Comparison of ENCODE assay signal across 8 cellular contexts in the genomic region with DNA sequence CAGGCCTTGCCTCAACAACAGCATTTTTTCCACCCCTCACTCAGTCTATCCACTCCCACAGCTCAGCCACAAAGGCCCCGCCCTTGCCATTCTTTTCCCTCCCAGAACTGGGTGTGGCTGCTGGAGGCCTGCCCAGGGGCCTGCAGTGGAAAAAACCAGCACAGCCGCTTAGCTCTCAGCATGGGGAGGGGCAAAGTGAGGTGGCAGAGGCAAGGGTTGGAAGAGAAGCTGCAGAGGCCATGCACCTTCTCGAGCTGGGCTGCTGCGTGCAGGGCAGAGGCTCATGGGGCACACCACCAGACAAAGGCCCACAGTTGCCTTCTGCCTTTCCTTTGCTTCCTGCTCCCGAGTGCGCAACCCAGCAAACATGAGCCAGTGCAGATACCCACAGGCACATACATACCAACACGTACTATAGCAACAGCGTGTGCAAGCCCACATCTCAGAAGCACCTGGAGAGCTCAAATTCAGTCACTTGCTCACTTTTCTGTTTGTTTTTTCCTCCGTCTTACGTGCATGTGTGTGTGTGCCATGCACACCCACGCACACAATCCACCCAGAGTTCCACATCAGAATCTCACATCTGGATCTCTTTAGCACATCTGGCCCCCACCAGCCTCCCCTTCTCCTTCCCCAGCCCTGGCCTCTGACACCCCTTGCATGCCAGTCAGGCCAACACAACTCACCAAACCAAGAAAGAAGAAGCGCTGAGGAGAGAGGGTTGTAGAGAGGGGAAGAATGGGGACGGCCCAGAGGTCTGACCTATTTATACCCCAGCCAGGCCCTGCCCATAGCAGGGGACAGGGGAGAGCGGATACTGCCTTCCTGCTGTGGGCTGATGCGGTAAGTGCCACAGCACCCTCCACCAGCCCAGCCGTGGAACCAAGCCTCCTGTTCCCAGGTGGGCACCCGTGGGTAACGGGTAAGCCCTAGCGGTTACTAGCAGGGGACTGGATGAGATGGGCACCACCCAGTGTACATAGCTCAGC. TPM values are rescaled to one million over a fixed set of nuclear protein-coding genes. Genes with fewer than 3 reads are reported as not detected.
A peak's percentile ranks its signal among the peaks of the same experiment; 100 is the strongest.
DNase-seq lines count a peak whose midpoint lies in the region; ATAC-seq and TF ChIP-seq lines count a peak whose summit lies in the region.

A gene (minus strand): TSS at position 740 of the 989 bp plus-strand sequence. CDS start 1,012 bp downstream, outside the sequence.

- H3K9me3 Mint-ChIP-seq in activated CD4-positive, alpha-beta T cell treated with anti-CD3 and anti-CD28 coated beads for 36 hours (ENCODE audit: low read depth): no peaks in the 10 kb centered on the region

- ATAC-seq in HG03060 (IDR thresholded peaks at IDR 0.05; ENCODE audit: low read depth, unreplicated experiment): peak; percentile 64
- ATAC-seq in activated CD4-positive, alpha-beta T cell treated with anti-CD3 and anti-CD28 coated beads for 36 hours: peak; percentile 83
- peak; percentile 92 for ATAC-seq in left lung
- no peak for ATAC-seq in HG03457 (IDR thresholded peaks at IDR 0.05; ENCODE audit: unreplicated experiment)

- peaks cover 24% of the 10 kb centered on the region for H3K36me3 Mint-ChIP-seq in activated CD4-positive, alpha-beta T cell treated with anti-CD3 and anti-CD28 coated beads for 36 hours (ENCODE audit: low read depth)

- peaks cover 28 to 100% of the 10 kb centered on the region in 2 donors for H3K4me1 ChIP-seq in left lung

- peak; percentile 94 for DNase-seq in Daoy (ENCODE audit: low read depth)
- peak; percentile 64 to 87 for DNase-seq in NCI-H524 (lab: John Stamatoyannopoulos, UW)
- peak; percentile 97 for DNase-seq in activated CD4-positive, alpha-beta T cell treated with anti-CD3 and anti-CD28 coated beads for 36 hours
- peak; percentile 96 to 97 for DNase-seq in left lung
- DNase-seq in stimulated activated CD4-positive, alpha-beta T cell treated with anti-CD3 and anti-CD28 coated beads, Interleukin-2, amount 100 ng/mL, for 4 hours (ENCODE audit: low read depth): peak; percentile 93

- CTCF ChIA-PET in activated CD4-positive, alpha-beta T cell treated with anti-CD3 and anti-CD28 coated beads for 36 hours (lab: Charles Lee): interaction anchor here (0.5 to 4.0 kb wide), 11 partner anchors 12 to 233 kb away, joined by 3 to 63 read pairs (median 4); a partner anchor contains a TSS

- H3K27ac ChIP-seq in cingulate gyrus (ENCODE audit: low read depth, low read length): peak within 1 kb of the TSS; percentile 3
- H3K27ac ChIP-seq in left lung: peak within 1 kb of the TSS; percentile 88 to 95

- H3K27ac Mint-ChIP-seq in activated CD4-positive, alpha-beta T cell treated with anti-CD3 and anti-CD28 coated beads for 36 hours: peak within 1 kb of the TSS; percentile 96

- H3K27me3 Mint-ChIP-seq in activated CD4-positive, alpha-beta T cell treated with anti-CD3 and anti-CD28 coated beads for 36 hours: no peaks in the 10 kb centered on the region

- POLR2A ChIA-PET in activated CD4-positive, alpha-beta T cell treated with anti-CD3 and anti-CD28 coated beads for 36 hours (lab: Charles Lee): interaction anchor here (0.7 to 2.6 kb wide), 7 partner anchors 10 to 88 kb away, joined by 3 to 19 read pairs (median 7); a partner anchor contains a TSS

- no peaks in the 10 kb centered on the region for H3K27me3 ChIP-seq in left lung

- peak within 1 kb of the TSS; percentile 31 to 66 for H3K4me3 ChIP-seq in left lung

- H3K4me3 Mint-ChIP-seq in activated CD4-positive, alpha-beta T cell treated with anti-CD3 and anti-CD28 coated beads for 36 hours: peak within 1 kb of the TSS; percentile 78

- H3K4me1 Mint-ChIP-seq in activated CD4-positive, alpha-beta T cell treated with anti-CD3 and anti-CD28 coated beads for 36 hours: peaks cover 70% of the 10 kb centered on the region

- no peaks in the 10 kb centered on the region for H3K9me3 ChIP-seq in left lung

- peaks cover 0 to 23% of the 10 kb centered on the region in 2 donors for H3K36me3 ChIP-seq in left lung

- no peak for TF ChIP-seq CTCF in left lung (IDR thresholded peaks at IDR 0.05)

- intact Hi-C loops in activated CD4-positive, alpha-beta T cell treated with anti-CD3 and anti-CD28 coated beads for 36 hours (cut with DNase I, micrococcal nuclease): loop anchor here (1.0 to 5.0 kb wide), 6 partner anchors 10 to 1062 kb away; a partner anchor contains a TSS
- intact Hi-C loops in left lung (cut with DNase I): no loop called here

RNA-seq across cellular contexts. Expression of the gene that starts here (rescaled TPM):
- total RNA-seq in Daoy (2014; rRNA removed; shearing (Covaris generic)): 15.7 and 20.6 TPM in 2 replicates
- 100 to 1,000 TPM in 1 of 2 experiments, 10 to 100 TPM in 1; 84.8 to 166 TPM for total RNA-seq in activated CD4-positive, alpha-beta T cell treated with anti-CD3 and anti-CD28 coated beads for 36 hours
- total RNA-seq in left lung: 1,000 to 10,000 TPM in 1 of 2 donors, 100 to 1,000 TPM in 1; 257 to 1,192 TPM

Comparison
In these comparisons a context has a peak if more than half of its experiments do, and no peak if none do; other contexts are left out.
1. intact Hi-C loops: an anchor here in activated CD4-positive, alpha-beta T cell treated with anti-CD3 and anti-CD28 coated beads for 36 hours (1.0 to 5.0 kb wide); none called in left lung.